ENCODE assay signal across 22 cellular contexts in genomic region chr9:133725886-133726285, GRCh38. TPM values are rescaled to one million over a fixed set of nuclear protein-coding genes. Genes with fewer than 3 reads are reported as not detected.
DNase-seq lines count a peak whose midpoint lies in the region; ATAC-seq and TF ChIP-seq lines count a peak whose summit lies in the region.
"Had no signal": no experiment of that assay in that cellular context is flagged by ENCODE, and none has a peak within 500 bp of the region (broad histone marks: within the 10 kb centered on the region; RNA-seq: fewer than 3 reads in every experiment).

No MANE protein-coding gene starts in this region.

- TF ChIP-seq POLR2A in testis (IDR thresholded peaks at IDR 0.05) (no peak), transverse colon (IDR thresholded peaks at IDR 0.05) (no peak)

- H3K4me3 ChIP-seq in testis = no peak overlapping the region
- no peak overlapping the region for H3K4me3 ChIP-seq in transverse colon
- H3K4me3 ChIP-seq: A549, GM12878, GM23338, HAP-1, MG63, PC-9 had no signal

- no peak overlapping the region for H3K27ac Mint-ChIP-seq in activated CD8-positive, alpha-beta memory T cell treated with anti-CD3 and anti-CD28 coated beads, Interleukin-2, amount 10 ng/mL, durations not matched to agents 7 days and 5 days
- H3K27ac Mint-ChIP-seq: CD8-positive, alpha-beta T cell; GM23338; HFFc6 had no signal

- TF ChIP-seq CTCF in testis (IDR thresholded peaks at IDR 0.05) (no peak), transverse colon (IDR thresholded peaks at IDR 0.05) (no peak)

- H3K27ac ChIP-seq in testis = no peak overlapping the region
- H3K27ac ChIP-seq in transverse colon = no peak overlapping the region
- H3K27ac ChIP-seq: A549, C4-2B, PC-9 had no signal

- H3K4me1 Mint-ChIP-seq in activated CD8-positive, alpha-beta memory T cell treated with anti-CD3 and anti-CD28 coated beads, Interleukin-2, amount 10 ng/mL, durations not matched to agents 7 days and 5 days = peaks cover 10% of the 10 kb centered on the region
- H3K4me1 Mint-ChIP-seq: GM23338 had no signal

- CTCF ChIA-PET in activated CD8-positive, alpha-beta memory T cell treated with anti-CD3 and anti-CD28 coated beads, Interleukin-2, amount 10 ng/mL, durations not matched to agents 7 days and 5 days (lab: Charles Lee) = interaction anchor here (1.8 kb wide), 1 partner anchor 10 kb away, joined by 5 read pairs; no protein-coding TSS in a partner anchor

- no peaks in the 10 kb centered on the region for H3K9me3 Mint-ChIP-seq in activated CD8-positive, alpha-beta memory T cell treated with anti-CD3 and anti-CD28 coated beads, Interleukin-2, amount 10 ng/mL, durations not matched to agents 7 days and 5 days (ENCODE audit: low read depth)
- H3K9me3 Mint-ChIP-seq: CD8-positive, alpha-beta T cell had no signal

- 81 to 86% methylated on average over 7 of the region's 7 CpGs for WGBS in testis, 2 donors
- 58 to 73% methylated on average over 2 to 7 of the region's 7 CpGs for WGBS in transverse colon (ENCODE audit: low coverage in 1 of 2), 2 donors

- in situ Hi-C loops in transverse colon (cut with MboI; ENCODE audit: low pct_ligation_motif_present in 1 of 4, low pct_unique_long_range_greater_than_20kb in 1 of 4, low sequenced_read_pairs in 3 of 4) = loop anchor here in 1 of 4 donors (10.0 kb wide), 1 partner anchor 191 kb away; the partner anchor contains the start of gene ADAMTSL2

- no peak for TF ChIP-seq EP300 in transverse colon (IDR thresholded peaks at IDR 0.05; ENCODE audit: low read depth)

- H3K9me3 ChIP-seq in testis = no peaks in the 10 kb centered on the region
- H3K9me3 ChIP-seq in transverse colon = no peaks in the 10 kb centered on the region
- H3K9me3 ChIP-seq: A549, Caco-2, HAP-1, MG63 had no signal

- no peaks in the 10 kb centered on the region for H3K27me3 ChIP-seq in testis
- no peaks in the 10 kb centered on the region for H3K27me3 ChIP-seq in transverse colon

- ATAC-seq in activated CD8-positive, alpha-beta memory T cell treated with anti-CD3 and anti-CD28 coated beads, Interleukin-2, amount 10 ng/mL, durations not matched to agents 7 days and 5 days = no peak

- peak; percentile 4 to 11 for DNase-seq in activated T-cell treated with anti-CD3 and anti-CD28 coated beads, Interleukin-2, amount 50 U/mL, for 48 hours
- no peak for DNase-seq in activated T-cell treated with anti-CD3 and anti-CD28 coated beads, Interleukin-2, amount 50 U/mL, for 1 hour
- peak; percentile 37 for DNase-seq in activated CD8-positive, alpha-beta memory T cell treated with anti-CD3 and anti-CD28 coated beads, Interleukin-2, amount 10 ng/mL, durations not matched to agents 7 days and 5 days
- DNase-seq in mesenteric fat pad (ENCODE audit: low spot score) (peak; percentile 53), testis (peak; percentile 4), transverse colon (no peak), HuH-7 (ENCODE audit: low spot score) (no peak)
- no peak for DNase-seq in activated CD4-positive, alpha-beta T cell treated with anti-CD3 and anti-CD28 coated beads for 4 hours
- DNase-seq: DMS 273 treated with DMSO at 0.1 percent for 48 hours; GDM1; NCI-H446 treated with DMSO at 0.1 percent for 48 hours; NK-92 treated with Interleukin-12 subunit alpha and Interleukin-12 subunit beta, amount 100 ng/mL, for 24 hours had no signal

- H3K36me3 ChIP-seq in testis (ENCODE audit: low read depth, missing control alignments) (no peaks in the 10 kb centered on the region), transverse colon (no peaks in the 10 kb centered on the region)
- H3K36me3 ChIP-seq: HAP-1, MG63 had no signal

- intact Hi-C loops in testis (cut with DNase I; ENCODE audit: low total_unique reads) = no loop called here
- intact Hi-C loops in transverse colon (cut with DNase I; ENCODE audit: low total_unique reads) = loop anchor here (5.0 kb wide), 1 partner anchor 194 kb away; the partner anchor contains the start of gene ADAMTSL2

- no peaks in the 10 kb centered on the region for H3K36me3 Mint-ChIP-seq in activated CD8-positive, alpha-beta memory T cell treated with anti-CD3 and anti-CD28 coated beads, Interleukin-2, amount 10 ng/mL, durations not matched to agents 7 days and 5 days
- H3K36me3 Mint-ChIP-seq: CD8-positive, alpha-beta T cell had no signal

- peaks cover 28% of the 10 kb centered on the region for H3K27me3 Mint-ChIP-seq in activated CD8-positive, alpha-beta memory T cell treated with anti-CD3 and anti-CD28 coated beads, Interleukin-2, amount 10 ng/mL, durations not matched to agents 7 days and 5 days

- no peak overlapping the region for H3K4me3 Mint-ChIP-seq in activated CD8-positive, alpha-beta memory T cell treated with anti-CD3 and anti-CD28 coated beads, Interleukin-2, amount 10 ng/mL, durations not matched to agents 7 days and 5 days
- H3K4me3 Mint-ChIP-seq: CD8-positive, alpha-beta T cell; GM23338; HFFc6 had no signal

- no peaks in the 10 kb centered on the region for H3K4me1 ChIP-seq in testis
- H3K4me1 ChIP-seq in transverse colon = no peaks in the 10 kb centered on the region
- H3K4me1 ChIP-seq: A549, Caco-2, HAP-1 had no signal

RNA-seq across cellular contexts. Expression of gene SARDH, which starts 12.3 kb away (rescaled TPM):
- total RNA-seq in activated CD8-positive, alpha-beta memory T cell treated with anti-CD3 and anti-CD28 coated beads, Interleukin-2, amount 10 ng/mL, durations not matched to agents 7 days and 5 days = under 1 TPM; 0.38 to 0.56 TPM
- 0.87 TPM for total RNA-seq in mesenteric fat pad
- 1 to 10 TPM; 5.1 to 7.2 TPM for total RNA-seq in testis
- 2.6 TPM for polyA plus RNA-seq in testis (ENCODE audit: insufficient read depth, low read depth, low replicate concordance)
- total RNA-seq in transverse colon = 1 to 10 TPM in 1 of 4 donors, under 1 TPM in 2, not detected in 1; 0.68 to 1.1 (median 0.95) TPM

Comparison
In these comparisons a context has a peak if more than half of its experiments do, and no peak if none do; other contexts are left out.
1. DNase-seq: peak in activated T-cell treated with anti-CD3 and anti-CD28 coated beads, Interleukin-2, amount 50 U/mL, for 48 hours (2 of 2), activated CD8-positive, alpha-beta memory T cell treated with anti-CD3 and anti-CD28 coated beads, Interleukin-2, amount 10 ng/mL, durations not matched to agents 7 days and 5 days (single experiment), mesenteric fat pad (single experiment) and testis (single experiment); none in activated T-cell treated with anti-CD3 and anti-CD28 coated beads, Interleukin-2, amount 50 U/mL, for 1 hour (single experiment), transverse colon (single experiment), activated CD4-positive, alpha-beta T cell treated with anti-CD3 and anti-CD28 coated beads for 4 hours (0 of 2) and HuH-7 (single experiment).